25 cellular contexts compared by ENCODE assay signal in the genomic region with DNA sequence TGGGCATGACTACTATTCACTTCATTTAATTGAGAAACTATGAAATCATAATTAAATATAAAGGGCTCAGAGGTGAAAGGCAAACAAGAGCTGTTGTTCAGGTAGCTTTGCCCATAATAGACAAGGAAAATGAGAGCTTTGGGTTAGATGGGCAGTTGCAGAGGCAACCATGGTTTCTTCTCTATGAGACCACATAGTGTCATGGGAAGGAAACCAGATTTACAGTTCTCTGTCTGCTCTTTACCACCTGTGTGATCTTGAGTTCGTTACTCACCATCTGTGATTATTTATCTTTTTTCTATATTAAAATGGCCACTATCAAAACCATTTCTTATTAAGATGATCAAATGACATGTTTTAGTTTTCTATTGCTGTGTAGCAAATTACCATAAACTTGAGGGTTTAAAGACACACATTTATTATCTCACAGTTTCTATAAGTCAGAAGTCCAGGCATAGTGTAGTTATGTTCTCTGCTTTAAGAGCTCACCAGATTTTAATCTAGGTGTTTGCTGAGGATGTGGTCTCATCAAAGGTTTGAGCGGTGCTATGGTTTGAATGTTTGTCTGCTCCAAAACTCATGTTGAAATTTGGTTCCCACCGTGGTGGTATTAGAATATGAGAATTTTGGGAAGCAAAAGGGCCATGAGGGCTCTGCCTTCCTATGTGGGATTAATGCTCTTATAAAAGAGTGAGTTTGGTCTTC. TPM values are rescaled to one million over a fixed set of nuclear protein-coding genes. Genes with fewer than 3 reads are reported as not detected.
A peak's percentile ranks its signal among the peaks of the same experiment; 100 is the strongest.
DNase-seq lines count a peak whose midpoint lies in the region; ATAC-seq lines count a peak whose summit lies in the region.
"Had no signal": no experiment of that assay in that cellular context is flagged by ENCODE, and none has a peak within 500 bp of the region (broad histone marks: within the 10 kb centered on the region; RNA-seq: fewer than 3 reads in every experiment).

No MANE protein-coding gene starts in this region.

- peak overlapping the region; percentile 92 for H3K27ac Mint-ChIP-seq in activated T-cell treated with anti-CD3 and anti-CD28 coated beads, Interleukin-2, amount 50 U/mL, for 72 hours
- peak overlapping the region; percentile 70 for H3K27ac Mint-ChIP-seq in T-helper 2 cell treated with Interferon-gamma antibody and Interleukin-4, amounts not matched to agents 5 μg/mL and 100 μg/mL, for 36 hours
- peak overlapping the region; percentile 89 for H3K27ac Mint-ChIP-seq in stimulated activated effector memory CD8-positive, alpha-beta T cell treated with anti-CD3 and anti-CD28 coated beads, Interleukin-12 subunit alpha, Interleukin-12 subunit beta, amount 100 ng/mL, for 72 hours
- H3K27ac Mint-ChIP-seq: mesothelial cell of epicardium had no signal

- no peaks in the 10 kb centered on the region for H3K27me3 Mint-ChIP-seq in activated T-cell treated with anti-CD3 and anti-CD28 coated beads, Interleukin-2, amount 50 U/mL, for 72 hours (ENCODE audit: low read depth)
- no peaks in the 10 kb centered on the region for H3K27me3 Mint-ChIP-seq in T-helper 2 cell treated with Interferon-gamma antibody and Interleukin-4, amounts not matched to agents 5 μg/mL and 100 μg/mL, for 36 hours (ENCODE audit: low read depth)

- peak; percentile 64 to 68 for ATAC-seq in activated T-cell treated with anti-CD3 and anti-CD28 coated beads, Interleukin-2, amount 50 U/mL, for 72 hours (replicated peaks in 1 of 2)
- peak; percentile 75 for ATAC-seq in stimulated activated effector memory CD8-positive, alpha-beta T cell treated with anti-CD3 and anti-CD28 coated beads, Interleukin-12 subunit alpha, Interleukin-12 subunit beta, amount 100 ng/mL, for 72 hours
- no peak for ATAC-seq in HG03442 (IDR thresholded peaks at IDR 0.05; ENCODE audit: unreplicated experiment)
- ATAC-seq: left cardiac atrium had no signal

- peaks cover 11 to 30% of the 10 kb centered on the region in 2 donors for H3K36me3 Mint-ChIP-seq in activated T-cell treated with anti-CD3 and anti-CD28 coated beads, Interleukin-2, amount 50 U/mL, for 72 hours (ENCODE audit: insufficient read depth in 2 of 2)
- peaks cover 72% of the 10 kb centered on the region for H3K36me3 Mint-ChIP-seq in T-helper 2 cell treated with Interferon-gamma antibody and Interleukin-4, amounts not matched to agents 5 μg/mL and 100 μg/mL, for 36 hours (ENCODE audit: low read depth)
- peaks cover 79% of the 10 kb centered on the region for H3K36me3 Mint-ChIP-seq in stimulated activated effector memory CD8-positive, alpha-beta T cell treated with anti-CD3 and anti-CD28 coated beads, Interleukin-12 subunit alpha, Interleukin-12 subunit beta, amount 100 ng/mL, for 72 hours
- H3K36me3 Mint-ChIP-seq: mesothelial cell of epicardium had no signal

- peaks cover 85% of the 10 kb centered on the region for H3K4me1 Mint-ChIP-seq in activated T-cell treated with anti-CD3 and anti-CD28 coated beads, Interleukin-2, amount 50 U/mL, for 72 hours (ENCODE audit: low read depth)
- peaks cover 55% of the 10 kb centered on the region for H3K4me1 Mint-ChIP-seq in T-helper 2 cell treated with Interferon-gamma antibody and Interleukin-4, amounts not matched to agents 5 μg/mL and 100 μg/mL, for 36 hours (ENCODE audit: low read depth)
- peaks cover 58% of the 10 kb centered on the region for H3K4me1 Mint-ChIP-seq in stimulated activated effector memory CD8-positive, alpha-beta T cell treated with anti-CD3 and anti-CD28 coated beads, Interleukin-12 subunit alpha, Interleukin-12 subunit beta, amount 100 ng/mL, for 72 hours

- peak overlapping the region; percentile 8 to 67 for H3K4me3 Mint-ChIP-seq in activated T-cell treated with anti-CD3 and anti-CD28 coated beads, Interleukin-2, amount 50 U/mL, for 72 hours
- H3K4me3 Mint-ChIP-seq in T-helper 2 cell treated with Interferon-gamma antibody and Interleukin-4, amounts not matched to agents 5 μg/mL and 100 μg/mL, for 36 hours, result peak overlapping the region; percentile 49
- no peak overlapping the region for H3K4me3 Mint-ChIP-seq in stimulated activated effector memory CD8-positive, alpha-beta T cell treated with anti-CD3 and anti-CD28 coated beads, Interleukin-12 subunit alpha, Interleukin-12 subunit beta, amount 100 ng/mL, for 72 hours
- H3K4me3 Mint-ChIP-seq: mesothelial cell of epicardium had no signal

- intact Hi-C loops in head of caudate nucleus (cut with DNase I), result no loop called here

- H3K9me3 Mint-ChIP-seq in activated T-cell treated with anti-CD3 and anti-CD28 coated beads, Interleukin-2, amount 50 U/mL, for 72 hours, result peaks cover 0 to 1% of the 10 kb centered on the region in 2 donors
- no peaks in the 10 kb centered on the region for H3K9me3 Mint-ChIP-seq in T-helper 2 cell treated with Interferon-gamma antibody and Interleukin-4, amounts not matched to agents 5 μg/mL and 100 μg/mL, for 36 hours
- H3K9me3 Mint-ChIP-seq in stimulated activated effector memory CD8-positive, alpha-beta T cell treated with anti-CD3 and anti-CD28 coated beads, Interleukin-12 subunit alpha, Interleukin-12 subunit beta, amount 100 ng/mL, for 72 hours, result no peaks in the 10 kb centered on the region

- DNase-seq in activated T-cell treated with anti-CD3 and anti-CD28 coated beads, Interleukin-2, amount 50 U/mL, for 72 hours, result peak in 1 of 2 donors; percentile 17
- DNase-seq in activated T-cell treated with anti-CD3 and anti-CD28 coated beads, Interleukin-2, amount 50 U/mL, for 48 hours, result no peak
- no peak for DNase-seq in T-helper 2 cell treated with Interferon-gamma antibody and Interleukin-4, amounts not matched to agents 5 μg/mL and 100 μg/mL, for 36 hours (ENCODE audit: low spot score)
- DNase-seq in central memory CD4-positive, alpha-beta T cell, result peak; percentile 65
- no peak for DNase-seq in stimulated activated effector memory CD8-positive, alpha-beta T cell treated with anti-CD3 and anti-CD28 coated beads, Interleukin-12 subunit alpha, Interleukin-12 subunit beta, amount 100 ng/mL, for 72 hours (ENCODE audit: low spot score in 2 of 2)
- no peak for DNase-seq in head of caudate nucleus
- DNase-seq in NCI-H446 treated with DMSO at 0.1 percent for 48 hours (lab: John Stamatoyannopoulos, UW), result no peak
- DNase-seq: ACHN; activated CD8-positive, alpha-beta memory T cell treated with anti-CD3 and anti-CD28 coated beads, Interleukin-2, amount 50 U/mL, for 48 hours; amniotic stem cell; DMS53; HCEC 1CT; left cardiac atrium; NCI-H1436; NCI-H2171; NCI-H748 treated with DMSO at 0.1 percent for 48 hours; SHP77; stimulated activated CD8-positive, alpha-beta memory T cell treated with anti-CD3 and anti-CD28 coated beads, Interleukin-4, amount 100 ng/mL, for 48 hours; testis had no signal

RNA-seq across cellular contexts. Expression of a gene that starts 38.3 kb away (rescaled TPM):
- under 1 TPM in 1 of 2 donors, not detected in 1; 0.19 TPM for total RNA-seq in activated T-cell treated with anti-CD3 and anti-CD28 coated beads, Interleukin-2, amount 50 U/mL, for 72 hours
- total RNA-seq: esophagus muscularis mucosa, M059J had no signal

RNA-seq across cellular contexts. Expression of a gene that starts 49.3 kb away (rescaled TPM):
- total RNA-seq in activated T-cell treated with anti-CD3 and anti-CD28 coated beads, Interleukin-2, amount 50 U/mL, for 72 hours, result not detected
- total RNA-seq: esophagus muscularis mucosa, glomerular endothelial cell, left cardiac atrium, M059J, mesothelial cell of epicardium, renal cortical epithelial cell, testis had no signal

RNA-seq across cellular contexts. Expression of a gene that starts 50.3 kb away (rescaled TPM):
- 10 to 100 TPM; 38.2 to 39.8 TPM for total RNA-seq in activated T-cell treated with anti-CD3 and anti-CD28 coated beads, Interleukin-2, amount 50 U/mL, for 72 hours
